In the genomic region with DNA sequence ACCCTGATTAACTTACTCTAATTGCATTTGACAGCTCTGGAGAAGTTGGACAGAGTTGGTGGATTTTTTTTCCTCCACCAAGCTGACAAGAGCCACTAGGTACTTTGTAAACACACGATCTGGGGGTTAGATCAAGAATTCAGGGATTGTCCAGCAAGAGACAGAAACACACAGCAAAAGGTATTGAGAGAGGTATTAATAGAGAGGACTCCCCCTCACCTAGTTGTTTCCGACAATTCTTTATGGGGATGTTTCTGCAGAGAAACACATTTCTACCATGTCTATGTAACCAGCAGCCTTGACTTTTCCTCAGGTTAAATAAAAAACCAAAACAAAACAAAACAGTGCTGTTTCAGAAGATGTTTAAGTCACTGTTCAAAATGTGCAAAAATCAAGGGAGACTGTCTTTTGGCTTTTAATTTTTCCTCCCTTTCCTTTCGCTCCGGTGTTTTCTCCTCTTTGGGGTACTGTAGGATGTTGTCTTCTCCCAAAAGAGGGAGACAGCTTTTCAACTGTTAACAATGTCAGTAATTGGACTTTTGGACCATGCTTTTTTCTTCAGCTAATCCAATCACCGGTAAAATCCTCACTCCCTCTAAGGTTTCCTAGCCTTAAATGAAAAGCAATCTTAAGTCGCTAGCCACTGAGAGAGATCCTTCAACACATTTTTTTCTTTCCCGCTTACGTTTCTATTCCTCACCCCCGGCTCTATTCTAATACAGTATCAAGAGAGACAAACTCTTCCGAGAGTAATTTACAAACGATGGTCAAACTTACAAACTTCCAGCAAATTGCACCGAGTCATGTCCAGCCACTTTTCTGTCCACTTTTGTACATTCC, we compare ENCODE assay signal across 1 cellular context.
TF ChIP-seq lines count a peak whose summit lies in the region.

No MANE protein-coding gene starts in this region.

TF ChIP-seq in A549, 52 proteins besides CTCF, POLR2A, EP300 and RAD21:
- TF ChIP-seq KDM1A (IDR thresholded peaks at IDR 0.05; ENCODE audit: low read depth), result no peak
- no peak for TF ChIP-seq ZNF302 (CRISPR knock-in tag; IDR thresholded peaks at IDR 0.05)
- TF ChIP-seq CHD4 (IDR thresholded peaks at IDR 0.05; ENCODE audit: borderline replicate concordance), result no peak
- no peak for TF ChIP-seq REST (IDR thresholded peaks at IDR 0.05)
- TF ChIP-seq HMGXB4 (CRISPR knock-in tag; IDR thresholded peaks at IDR 0.05; ENCODE audit: borderline replicate concordance), result no peak
- no peak for TF ChIP-seq HOXB5 (CRISPR knock-in tag; IDR thresholded peaks at IDR 0.05)
- TF ChIP-seq FOXS1 (CRISPR knock-in tag; IDR thresholded peaks at IDR 0.05), result no peak
- TF ChIP-seq, protein P1, sequence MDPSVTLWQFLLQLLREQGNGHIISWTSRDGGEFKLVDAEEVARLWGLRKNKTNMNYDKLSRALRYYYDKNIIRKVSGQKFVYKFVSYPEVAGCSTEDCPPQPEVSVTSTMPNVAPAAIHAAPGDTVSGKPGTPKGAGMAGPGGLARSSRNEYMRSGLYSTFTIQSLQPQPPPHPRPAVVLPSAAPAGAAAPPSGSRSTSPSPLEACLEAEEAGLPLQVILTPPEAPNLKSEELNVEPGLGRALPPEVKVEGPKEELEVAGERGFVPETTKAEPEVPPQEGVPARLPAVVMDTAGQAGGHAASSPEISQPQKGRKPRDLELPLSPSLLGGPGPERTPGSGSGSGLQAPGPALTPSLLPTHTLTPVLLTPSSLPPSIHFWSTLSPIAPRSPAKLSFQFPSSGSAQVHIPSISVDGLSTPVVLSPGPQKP (IDR thresholded peaks at IDR 0.05; ENCODE audit: low read depth, low read length), result no peak
- TF ChIP-seq NPAS2 (CRISPR knock-in tag; IDR thresholded peaks at IDR 0.05; ENCODE audit: borderline replicate concordance), result no peak
- TF ChIP-seq ZSCAN20 (CRISPR knock-in tag; IDR thresholded peaks at IDR 0.05), result no peak
- TF ChIP-seq POLR2AphosphoS2 (conservative IDR thresholded peaks at IDR 0.05; ENCODE audit: low read length), result no peak
- TF ChIP-seq ESRRA (IDR thresholded peaks at IDR 0.05; ENCODE audit: borderline replicate concordance, low read length), result no peak
- no peak for TF ChIP-seq SREBF2 (IDR thresholded peaks at IDR 0.05)
- no peak for TF ChIP-seq NFE2L2 (conservative IDR thresholded peaks at IDR 0.05; ENCODE audit: low read length)
- no peak for TF ChIP-seq ZC3H11A (IDR thresholded peaks at IDR 0.05)
- TF ChIP-seq, protein P2, sequence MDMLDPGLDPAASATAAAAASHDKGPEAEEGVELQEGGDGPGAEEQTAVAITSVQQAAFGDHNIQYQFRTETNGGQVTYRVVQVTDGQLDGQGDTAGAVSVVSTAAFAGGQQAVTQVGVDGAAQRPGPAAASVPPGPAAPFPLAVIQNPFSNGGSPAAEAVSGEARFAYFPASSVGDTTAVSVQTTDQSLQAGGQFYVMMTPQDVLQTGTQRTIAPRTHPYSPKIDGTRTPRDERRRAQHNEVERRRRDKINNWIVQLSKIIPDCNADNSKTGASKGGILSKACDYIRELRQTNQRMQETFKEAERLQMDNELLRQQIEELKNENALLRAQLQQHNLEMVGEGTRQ (IDR thresholded peaks at IDR 0.05), result no peak
- TF ChIP-seq FOSB (CRISPR knock-in tag; IDR thresholded peaks at IDR 0.05), result no peak
- TF ChIP-seq BHLHE40 (IDR thresholded peaks at IDR 0.05; ENCODE audit: low read depth, low read length), result no peak
- TF ChIP-seq JUNB (IDR thresholded peaks at IDR 0.05), result no peak
